ENCODE assay signal across 11 cellular contexts in genomic region chr6:158558415-158559306, GRCh38. TPM values are rescaled to one million over a fixed set of nuclear protein-coding genes. Genes with fewer than 3 reads are reported as not detected.
DNase-seq lines count a peak whose midpoint lies in the region; ATAC-seq, FAIRE-seq and TF ChIP-seq lines count a peak whose summit lies in the region.
"Had no signal": no experiment of that assay in that cellular context is flagged by ENCODE, and none has a peak within 500 bp of the region (broad histone marks: within the 10 kb centered on the region; RNA-seq: fewer than 3 reads in every experiment).

No MANE protein-coding gene starts in this region.

- WGBS in small intestine, 3 donors, result 93 to 94% (median 94%) methylated on average over 14 of the region's 14 CpGs

- H3K4me1 ChIP-seq in CD8-positive, alpha-beta memory T cell (ENCODE audit: insufficient read depth, low read length), result peaks cover 30% of the 10 kb centered on the region
- H3K4me1 ChIP-seq in small intestine (ENCODE audit: control insufficient read depth in 2 of 2, insufficient read depth in 1 of 2, low read depth in 1 of 2, low read length in 1 of 2) (peaks cover 2 to 7% of the 10 kb centered on the region in 2 donors), right atrium auricular region (peaks cover 2 to 23% of the 10 kb centered on the region in 2 donors)

- no peaks in the 10 kb centered on the region for H3K9me3 Mint-ChIP-seq in CD8-positive, alpha-beta memory T cell
- H3K9me3 Mint-ChIP-seq in nephron progenitor cell, result no peaks in the 10 kb centered on the region

- no peaks in the 10 kb centered on the region for H3K36me3 ChIP-seq in CD8-positive, alpha-beta memory T cell (ENCODE audit: insufficient read depth, low read length)
- H3K36me3 ChIP-seq in small intestine (ENCODE audit: control insufficient read depth in 2 of 2, insufficient read depth in 2 of 2, low read length in 2 of 2) (no peaks in the 10 kb centered on the region), right atrium auricular region (no peaks in the 10 kb centered on the region)
- H3K36me3 ChIP-seq: vagina had no signal

- H3K27me3 ChIP-seq in CD8-positive, alpha-beta memory T cell (ENCODE audit: insufficient read depth, low read length, poor library complexity, severe bottlenecking), result no peaks in the 10 kb centered on the region
- no peaks in the 10 kb centered on the region for H3K27me3 ChIP-seq in small intestine (ENCODE audit: control insufficient read depth in 2 of 2, insufficient read depth in 2 of 2, low read length in 2 of 2)
- no peaks in the 10 kb centered on the region for H3K27me3 ChIP-seq in right atrium auricular region
- H3K27me3 ChIP-seq: vagina had no signal

- peak overlapping the region; percentile 44 to 94 (median 70) for H3K27ac Mint-ChIP-seq in CD8-positive, alpha-beta memory T cell
- H3K27ac Mint-ChIP-seq in nephron progenitor cell, result no peak overlapping the region

- DNase-seq in CD8-positive, alpha-beta memory T cell, result no peak
- peak; percentile 35 for DNase-seq in NCI-H69 (lab: John Stamatoyannopoulos, UW)
- peak in 5 of 61 donors; percentile 15 to 57 (median 36) for DNase-seq in caudate nucleus (lab: John Stamatoyannopoulos, UW)
- no peak for DNase-seq in nephron progenitor cell
- DNase-seq in small intestine, result no peak
- no peak for DNase-seq in right atrium auricular region (ENCODE audit: low spot score)
- DNase-seq: DMS153, NCI-H1694 treated with DMSO at 0.1 percent for 48 hours had no signal

- no peak for ATAC-seq in esophagus mucosa
- ATAC-seq in GM19328 (IDR thresholded peaks at IDR 0.05; ENCODE audit: unreplicated experiment), result no peak

- no peak overlapping the region for H3K4me3 ChIP-seq in CD8-positive, alpha-beta memory T cell (ENCODE audit: low read length)
- H3K4me3 ChIP-seq in small intestine (ENCODE audit: low read depth in 1 of 2, low read length in 2 of 2) (no peak overlapping the region), right atrium auricular region (no peak overlapping the region)

- TF ChIP-seq CTCF in nephron progenitor cell (IDR thresholded peaks at IDR 0.05), result no peak
- TF ChIP-seq CTCF in right atrium auricular region (IDR thresholded peaks at IDR 0.05), result no peak

- H3K27ac ChIP-seq in CD8-positive, alpha-beta memory T cell (ENCODE audit: low read depth, low read length), result peak overlapping the region; percentile 79
- peak overlapping the region; percentile 74 for H3K27ac ChIP-seq in caudate nucleus (ENCODE audit: low read depth, low read length)
- H3K27ac ChIP-seq in small intestine (ENCODE audit: low read depth in 1 of 2, low read length in 1 of 2), result no peak overlapping the region
- no peak overlapping the region for H3K27ac ChIP-seq in right atrium auricular region

- no peak for FAIRE-seq in small intestine (lab: Jason Lieb, UNC)

- POLR2A ChIA-PET in CD8-positive, alpha-beta memory T cell (lab: Charles Lee), result interaction anchor here (0.8 to 1.2 kb wide), 2 partner anchors 86 to 91 kb away, joined by 3 to 4 read pairs; partner anchors contain the start of genes DYNLT1 and SYTL3

- no peaks in the 10 kb centered on the region for H3K9me3 ChIP-seq in CD8-positive, alpha-beta memory T cell (ENCODE audit: low read length)
- no peaks in the 10 kb centered on the region for H3K9me3 ChIP-seq in small intestine (ENCODE audit: control insufficient read depth, low read depth)
- H3K9me3 ChIP-seq in right atrium auricular region, result no peaks in the 10 kb centered on the region
- H3K9me3 ChIP-seq: vagina had no signal

- H3K4me1 Mint-ChIP-seq in CD8-positive, alpha-beta memory T cell, result peaks cover 31 to 33% (median 31%) of the 10 kb centered on the region in 3 donors
- H3K4me1 Mint-ChIP-seq in nephron progenitor cell, result peaks cover 50% of the 10 kb centered on the region

- peak overlapping the region; percentile 63 to 96 (median 87) for H3K4me3 Mint-ChIP-seq in CD8-positive, alpha-beta memory T cell
- peak overlapping the region; percentile 78 for H3K4me3 Mint-ChIP-seq in nephron progenitor cell

- H3K36me3 Mint-ChIP-seq in CD8-positive, alpha-beta memory T cell, result peaks cover 0 to 7% (median 0%) of the 10 kb centered on the region in 3 donors
- no peaks in the 10 kb centered on the region for H3K36me3 Mint-ChIP-seq in nephron progenitor cell (ENCODE audit: low read depth)

- peaks cover 0 to 7% of the 10 kb centered on the region in 2 donors for H3K27me3 Mint-ChIP-seq in CD8-positive, alpha-beta memory T cell
- peaks cover 5% of the 10 kb centered on the region for H3K27me3 Mint-ChIP-seq in nephron progenitor cell (ENCODE audit: low read depth, poor library complexity)

- CTCF ChIA-PET in CD8-positive, alpha-beta memory T cell (lab: Charles Lee), result interaction anchor here (0.6 to 1.4 kb wide), 4 partner anchors 8 to 338 kb away, joined by 3 to 6 read pairs (median 4); no protein-coding TSS in a partner anchor

RNA-seq across cellular contexts. Expression of gene TMEM181, which starts 1.2 kb away (rescaled TPM):
- total RNA-seq in CD8-positive, alpha-beta memory T cell, result 10 to 100 TPM; 16.0 to 16.6 TPM
- polyA plus RNA-seq in CD8-positive, alpha-beta memory T cell, result 11.2 TPM
- 10 to 100 TPM; 14.9 to 20.1 (median 18.1) TPM for polyA plus RNA-seq in small intestine
- total RNA-seq in esophagus mucosa, result 12.9 TPM
- total RNA-seq in right atrium auricular region, result 10 to 100 TPM; 13.9 to 14.4 TPM

Comparison
In these comparisons a context has a peak if more than half of its experiments do, and no peak if none do; other contexts are left out.
1. H3K27ac ChIP-seq: peak in CD8-positive, alpha-beta memory T cell (single experiment) and caudate nucleus (single experiment); none in small intestine (0 of 2) and right atrium auricular region (0 of 2).